Comparison of ENCODE assay signal across 18 cellular contexts in genomic region chr11:20522536-20522935, GRCh38.
"Had no signal": no experiment of that assay in that cellular context is flagged by ENCODE, and none has a peak within 500 bp of the region (broad histone marks: within the 10 kb centered on the region; RNA-seq: fewer than 3 reads in every experiment).

No MANE protein-coding gene starts in this region.

- H3K9me3 Mint-ChIP-seq: activated CD4-positive, alpha-beta T cell treated with anti-CD3 and anti-CD28 coated beads, Interleukin-2, amount 10 ng/mL, durations not matched to agents 24 days and 14 days; activated T-cell treated with anti-CD3 and anti-CD28 coated beads, Interleukin-2, amount 50 U/mL, for 24 hours; activated T-helper 2 cell treated with anti-CD3 and anti-CD28 coated beads, Interferon-gamma antibody, Interleukin-2, Interleukin-4, amounts not matched to agents 10 μg/mL and 5 μg/mL and 100 μg/mL, durations not matched to agents 14 hours and 24 hours and 36 hours; neural crest cell; stimulated activated naive CD8-positive, alpha-beta T cell treated with anti-CD3 and anti-CD28 coated beads, Interleukin-15, Interleukin-2, amounts not matched to agents 100 ng/mL and 50 ng/mL, for 24 hours had no signal

- H3K4me1 Mint-ChIP-seq: activated CD4-positive, alpha-beta T cell treated with anti-CD3 and anti-CD28 coated beads, Interleukin-2, amount 10 ng/mL, durations not matched to agents 24 days and 14 days had no signal

- H2AFZ ChIP-seq: hepatocyte had no signal

- H3K4me3 Mint-ChIP-seq: activated CD4-positive, alpha-beta T cell treated with anti-CD3 and anti-CD28 coated beads, Interleukin-2, amount 10 ng/mL, durations not matched to agents 24 days and 14 days; activated CD8-positive, alpha-beta T cell treated with anti-CD3 and anti-CD28 coated beads, Interleukin-2, amount 10 ng/mL, durations not matched to agents 7 days and 5 days; activated T-cell treated with anti-CD3 and anti-CD28 coated beads, Interleukin-2, amount 50 U/mL, for 24 hours; neural crest cell; stimulated activated naive CD8-positive, alpha-beta T cell treated with anti-CD3 and anti-CD28 coated beads, Interleukin-15, Interleukin-2, amounts not matched to agents 100 ng/mL and 50 ng/mL, for 24 hours had no signal

- H3K27ac ChIP-seq: body of pancreas, epithelial cell of prostate, hepatocyte, left lung, psoas muscle, skin epidermis, transverse colon, uterus had no signal

- DNase-seq: activated CD4-positive, alpha-beta T cell treated with anti-CD3 and anti-CD28 coated beads, Interleukin-2, amount 10 ng/mL, durations not matched to agents 24 days and 14 days; activated CD8-positive, alpha-beta T cell treated with anti-CD3 and anti-CD28 coated beads, Interleukin-2, amount 10 ng/mL, durations not matched to agents 7 days and 5 days; activated naive CD4-positive, alpha-beta T cell treated with Interleukin-2 at 50 U/mL for 16 hours; activated T-cell treated with anti-CD3 and anti-CD28 coated beads, Interleukin-2, amount 50 U/mL, for 24 hours; body of pancreas; caudate nucleus; foreskin fibroblast; left lung; psoas muscle; right cardiac atrium; transverse colon; uterus had no signal

- H3K79me2 ChIP-seq: hepatocyte had no signal

- H3K27me3 ChIP-seq: body of pancreas, hepatocyte, left lung, transverse colon, uterus had no signal

- H3K36me3 ChIP-seq: left lung, transverse colon, uterus had no signal

- H3K4me1 ChIP-seq: left lung, psoas muscle, transverse colon, uterus had no signal

- ATAC-seq: activated CD8-positive, alpha-beta T cell treated with anti-CD3 and anti-CD28 coated beads, Interleukin-2, amount 10 ng/mL, durations not matched to agents 7 days and 5 days; body of pancreas; left lung; psoas muscle; right cardiac atrium had no signal

- H3K4me2 ChIP-seq: hepatocyte had no signal

- H3K4me3 ChIP-seq: body of pancreas, hepatocyte, left lung, psoas muscle, skin epidermis, transverse colon, uterus had no signal

- H3K9me3 ChIP-seq: body of pancreas, left lung, psoas muscle, transverse colon, uterus had no signal

- H3K27ac Mint-ChIP-seq: activated CD4-positive, alpha-beta T cell treated with anti-CD3 and anti-CD28 coated beads, Interleukin-2, amount 10 ng/mL, durations not matched to agents 24 days and 14 days; activated CD8-positive, alpha-beta T cell treated with anti-CD3 and anti-CD28 coated beads, Interleukin-2, amount 10 ng/mL, durations not matched to agents 7 days and 5 days; activated T-cell treated with anti-CD3 and anti-CD28 coated beads, Interleukin-2, amount 50 U/mL, for 24 hours; activated T-helper 2 cell treated with anti-CD3 and anti-CD28 coated beads, Interferon-gamma antibody, Interleukin-2, Interleukin-4, amounts not matched to agents 10 μg/mL and 5 μg/mL and 100 μg/mL, durations not matched to agents 14 hours and 24 hours and 36 hours; stimulated activated naive CD8-positive, alpha-beta T cell treated with anti-CD3 and anti-CD28 coated beads, Interleukin-15, Interleukin-2, amounts not matched to agents 100 ng/mL and 50 ng/mL, for 24 hours had no signal
